Comparison of ENCODE assay signal across 16 cellular contexts in genomic region chr15:59553879-59554735, GRCh38. TPM values are rescaled to one million over a fixed set of nuclear protein-coding genes. Genes with fewer than 3 reads are reported as not detected.
DNase-seq lines count a peak whose midpoint lies in the region; ATAC-seq, FAIRE-seq and TF ChIP-seq lines count a peak whose summit lies in the region.
"Had no signal": no experiment of that assay in that cellular context is flagged by ENCODE, and none has a peak within 500 bp of the region (broad histone marks: within the 10 kb centered on the region; RNA-seq: fewer than 3 reads in every experiment).

No MANE protein-coding gene starts in this region.

- no peak overlapping the region for H3K4me3 Mint-ChIP-seq in activated naive CD4-positive, alpha-beta T cell treated with anti-CD3 and anti-CD28 coated beads for 36 hours
- H3K4me3 Mint-ChIP-seq: activated B cell treated with CpG ODN at 0.5 μM for 24 hours; activated naive CD4-positive, alpha-beta T cell treated with anti-CD3 and anti-CD28 coated beads, Interleukin-2, amount 10 ng/mL, durations not matched to agents 7 days and 5 days had no signal

- no peaks in the 10 kb centered on the region for H3K27me3 Mint-ChIP-seq in activated naive CD4-positive, alpha-beta T cell treated with anti-CD3 and anti-CD28 coated beads for 36 hours (ENCODE audit: low read depth)
- H3K27me3 Mint-ChIP-seq: activated B cell treated with CpG ODN at 0.5 μM for 24 hours had no signal

- H4K20me1 ChIP-seq in PC-3 (ENCODE audit: low read length), result no peaks in the 10 kb centered on the region

- FAIRE-seq in pancreas (lab: Jason Lieb, UNC), result no peak
- FAIRE-seq: frontal cortex, HTR-8/SVneo had no signal

- DNase-seq in GM03348 (ENCODE audit: low spot score) (peak; percentile 49), PC-3 (peak; percentile 77), epithelial cell of esophagus (ENCODE audit: low read depth) (peak; percentile 94), pancreas (no peak), head of caudate nucleus (no peak), GDM1 (lab: John Stamatoyannopoulos, UW) (no peak)
- DNase-seq in activated naive CD4-positive, alpha-beta T cell treated with anti-CD3 and anti-CD28 coated beads for 36 hours, result no peak
- DNase-seq: activated B cell treated with CpG ODN at 0.5 μM for 24 hours; activated naive CD4-positive, alpha-beta T cell treated with anti-CD3 and anti-CD28 coated beads, Interleukin-2, amount 10 ng/mL, durations not matched to agents 7 days and 5 days; midbrain; NCI-H2227 treated with DMSO at 0.1 percent for 48 hours; stimulated activated CD4-positive, alpha-beta T cell treated with anti-CD3 and anti-CD28 coated beads, Interleukin-12 subunit alpha, Interleukin-12 subunit beta, amount 100 ng/mL, for 4 hours; stimulated activated naive CD4-positive, alpha-beta T cell treated with Interleukin-2 at 50 U/mL for 16 hours had no signal

- WGBS in pancreas, 2 donors, result 53 to 56% methylated on average over 12 of the region's 12 CpGs

- BruUV-seq in PC-3 (replicated peaks; lab: Mats Ljungman, UMichigan), result no TSS peak

- H3K36me3 Mint-ChIP-seq in activated naive CD4-positive, alpha-beta T cell treated with anti-CD3 and anti-CD28 coated beads for 36 hours (ENCODE audit: low read depth), result no peaks in the 10 kb centered on the region
- H3K36me3 Mint-ChIP-seq: activated naive CD4-positive, alpha-beta T cell treated with anti-CD3 and anti-CD28 coated beads, Interleukin-2, amount 10 ng/mL, durations not matched to agents 7 days and 5 days had no signal

- peaks cover 27% of the 10 kb centered on the region for H3K4me1 ChIP-seq in PC-3 (ENCODE audit: insufficient read depth, low read length)
- H3K4me1 ChIP-seq in pancreas, result peaks cover 0 to 2% (median 0%) of the 10 kb centered on the region in 3 donors

- no peaks in the 10 kb centered on the region for H3F3A ChIP-seq in PC-3 (ENCODE audit: low read length, unreplicated experiment)

- CTCF ChIA-PET in PC-3 (lab: Charles Lee), result no interaction called here
- CTCF ChIA-PET in activated naive CD4-positive, alpha-beta T cell treated with anti-CD3 and anti-CD28 coated beads for 36 hours (lab: Charles Lee), result no interaction called here

- H3K27ac Mint-ChIP-seq in activated naive CD4-positive, alpha-beta T cell treated with anti-CD3 and anti-CD28 coated beads for 36 hours, result no peak overlapping the region
- H3K27ac Mint-ChIP-seq: activated B cell treated with CpG ODN at 0.5 μM for 24 hours; activated naive CD4-positive, alpha-beta T cell treated with anti-CD3 and anti-CD28 coated beads, Interleukin-2, amount 10 ng/mL, durations not matched to agents 7 days and 5 days had no signal

- H3K27me3 ChIP-seq in PC-3 (ENCODE audit: low read length) (no peaks in the 10 kb centered on the region), pancreas (no peaks in the 10 kb centered on the region)

- peak overlapping the region; percentile 46 for H3K27ac ChIP-seq in PC-3 (ENCODE audit: low read length)
- H3K27ac ChIP-seq in pancreas, result peak overlapping the region in 2 of 4 donors; percentile 13 to 33

- ATAC-seq in PC-3 (peak; percentile 71), pancreas (peak in 3 of 4 donors; percentile 71 to 85 (median 81)), GM18858 (IDR thresholded peaks at IDR 0.05; ENCODE audit: unreplicated experiment) (no peak)

- H2AFZ ChIP-seq in PC-3 (ENCODE audit: low read length), result no peak overlapping the region

- H3K9me3 ChIP-seq in PC-3 (ENCODE audit: low read length) (no peaks in the 10 kb centered on the region), pancreas (no peaks in the 10 kb centered on the region)

- no peaks in the 10 kb centered on the region for H3K9me3 Mint-ChIP-seq in activated naive CD4-positive, alpha-beta T cell treated with anti-CD3 and anti-CD28 coated beads for 36 hours
- H3K9me3 Mint-ChIP-seq: activated B cell treated with CpG ODN at 0.5 μM for 24 hours; activated naive CD4-positive, alpha-beta T cell treated with anti-CD3 and anti-CD28 coated beads, Interleukin-2, amount 10 ng/mL, durations not matched to agents 7 days and 5 days had no signal

- POLR2A ChIA-PET in PC-3 (lab: Charles Lee; ENCODE audit: unreplicated experiment), result no interaction called here

- intact Hi-C loops in PC-3 (cut with micrococcal nuclease) (no loop called here), pancreas (cut with DNase I) (no loop called here), head of caudate nucleus (cut with DNase I) (no loop called here)
- intact Hi-C loops in activated naive CD4-positive, alpha-beta T cell treated with anti-CD3 and anti-CD28 coated beads for 36 hours (cut with micrococcal nuclease), result no loop called here

- no peak overlapping the region for H3K9ac ChIP-seq in PC-3 (ENCODE audit: low read length)

- no peaks in the 10 kb centered on the region for H3K9me2 ChIP-seq in PC-3 (replicated peaks; ENCODE audit: low read length)

- no peaks in the 10 kb centered on the region for H3K4me1 Mint-ChIP-seq in activated naive CD4-positive, alpha-beta T cell treated with anti-CD3 and anti-CD28 coated beads for 36 hours (ENCODE audit: low read depth)

- no peak for TF ChIP-seq CTCF in PC-3 (conservative IDR thresholded peaks at IDR 0.05; ENCODE audit: low read depth, low read length)
- TF ChIP-seq CTCF in epithelial cell of esophagus (IDR thresholded peaks at IDR 0.05; ENCODE audit: insufficient read depth, low read depth, low read length, missing control alignments), result no peak
- TF ChIP-seq CTCF in pancreas (IDR thresholded peaks at IDR 0.05), result no peak

- H3K79me2 ChIP-seq in PC-3 (ENCODE audit: low read length), result no peaks in the 10 kb centered on the region

- H3K4me2 ChIP-seq in PC-3 (ENCODE audit: low read length), result no peak overlapping the region; the same call in 1 of the 2 replicates

- no peak overlapping the region for H3K4me3 ChIP-seq in PC-3 (ENCODE audit: low read length)
- H3K4me3 ChIP-seq in epithelial cell of esophagus (ENCODE audit: low read length), result no peak overlapping the region
- H3K4me3 ChIP-seq in pancreas, result no peak overlapping the region

- no peaks in the 10 kb centered on the region for H3K36me3 ChIP-seq in PC-3 (ENCODE audit: low read depth, low read length)
- H3K36me3 ChIP-seq in pancreas, result no peaks in the 10 kb centered on the region

RNA-seq across cellular contexts. Expression of gene GCNT3, which starts 57.5 kb away (rescaled TPM):
- total RNA-seq in PC-3 (2014; rRNA removed), result 0.18 TPM in 1 of 2 replicates, not detected in the other
- total RNA-seq in pancreas, result 1 to 10 TPM; 1.2 to 8.6 (median 2.5) TPM
- 1 to 10 TPM in 1 of 2 donors, under 1 TPM in 1; 0.27 to 2.5 TPM for polyA plus RNA-seq in pancreas
- total RNA-seq in activated naive CD4-positive, alpha-beta T cell treated with anti-CD3 and anti-CD28 coated beads for 36 hours, result not detected
- total RNA-seq: activated B cell treated with CpG ODN at 0.5 μM for 24 hours had no signal

Comparison
In these comparisons a context has a peak if more than half of its experiments do, and no peak if none do; other contexts are left out.
1. DNase-seq: peak in GM03348 (single experiment), PC-3 (single experiment) and epithelial cell of esophagus (single experiment); none in pancreas (0 of 6), activated naive CD4-positive, alpha-beta T cell treated with anti-CD3 and anti-CD28 coated beads for 36 hours (single experiment), head of caudate nucleus (0 of 42) and GDM1 (single experiment).